23 cellular contexts compared by ENCODE assay signal in genomic region chr6:13139119-13139518, GRCh38.
"Had no signal": no experiment of that assay in that cellular context is flagged by ENCODE, and none has a peak within 500 bp of the region (broad histone marks: within the 10 kb centered on the region; RNA-seq: fewer than 3 reads in every experiment).

No MANE protein-coding gene starts in this region.

- H3K27ac ChIP-seq: KMS-11 had no signal

- H3K9me3 ChIP-seq: SK-N-SH had no signal

- DNase-seq: IMR-90, Kasumi-1, MV-4-11, NCI-H1092, NCI-H1105 treated with DMSO at 0.1 percent for 48 hours, NCI-H1417 treated with DMSO at 0.1 percent for 48 hours, NCI-H187, NCI-H2029, NCI-H2081 treated with DMSO at 0.1 percent for 48 hours, NCI-H2171, NCI-H226, NCI-H446, NCI-H510A, NCI-H524 treated with DMSO at 0.1 percent for 48 hours, NCI-H69, NCI-H774, Right ventricle myocardium superior, RPMI8226, SIG-M5, SK-N-SH, SW 1271 had no signal

- ATAC-seq: HepG2 had no signal
